7 cellular contexts compared by ENCODE assay signal in the genomic region with DNA sequence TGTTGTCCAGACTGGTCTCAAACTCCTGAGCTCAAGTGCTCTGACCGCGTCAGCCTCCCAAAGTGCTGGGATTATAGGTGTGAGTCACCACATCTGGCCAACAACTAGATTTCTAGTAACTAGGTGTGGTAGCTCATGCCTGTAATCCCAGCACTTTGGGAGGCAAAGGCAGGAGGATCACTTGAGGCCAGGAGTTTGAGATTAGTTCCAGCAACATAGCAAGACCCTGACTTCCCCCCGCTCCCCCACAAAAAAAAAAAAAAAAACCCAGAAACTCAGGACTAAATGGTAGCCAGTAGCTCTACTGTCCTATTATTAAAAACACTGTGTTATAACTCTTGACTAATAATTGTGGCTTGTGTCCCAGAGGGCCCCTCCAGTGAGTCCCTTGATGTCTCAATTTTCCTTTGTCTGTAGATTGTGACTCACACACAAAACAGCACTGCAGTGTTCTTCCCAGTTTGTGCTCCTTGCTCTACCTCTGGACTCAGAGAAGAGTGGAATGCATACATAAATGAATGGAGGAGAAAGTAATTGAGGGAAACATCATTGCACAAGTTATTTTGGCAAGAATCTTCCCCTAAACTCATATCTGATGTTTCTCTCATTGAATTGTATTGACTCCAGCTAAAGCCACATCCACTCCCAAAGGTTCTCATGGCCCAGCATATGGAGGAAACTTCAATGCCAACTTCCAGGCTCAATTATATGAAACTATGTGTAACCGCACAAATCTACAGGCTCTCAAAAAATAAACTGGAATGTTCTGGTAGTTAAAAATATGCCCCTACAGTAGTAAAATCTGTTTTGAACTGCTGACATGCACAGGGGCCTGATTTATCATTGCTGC. TPM values are rescaled to one million over a fixed set of nuclear protein-coding genes. Genes with fewer than 3 reads are reported as not detected.
A peak's percentile ranks its signal among the peaks of the same experiment; 100 is the strongest.
DNase-seq lines count a peak whose midpoint lies in the region; ATAC-seq lines count a peak whose summit lies in the region.

No MANE protein-coding gene starts in this region.

- H3K4me2 ChIP-seq in GM23248 (ENCODE audit: unreplicated experiment) = peak overlapping the region; percentile 31

- peaks cover 19% of the 10 kb centered on the region for H3K79me2 ChIP-seq in GM23248 (ENCODE audit: insufficient read depth)

- H3K27ac ChIP-seq in GM23248 = peak overlapping the region; percentile 73

- peaks cover 72% of the 10 kb centered on the region for H3K4me1 ChIP-seq in GM23248 (ENCODE audit: insufficient read depth)

- H3K9ac ChIP-seq in GM23248 = peak overlapping the region; percentile 29; the same call in 1 of the 2 replicates

- H3F3A ChIP-seq in GM23248 (ENCODE audit: insufficient read depth) = peaks cover 86% of the 10 kb centered on the region

- no peaks in the 10 kb centered on the region for H3K9me3 ChIP-seq in GM23248 (ENCODE audit: low read depth)

- ATAC-seq in GM18498 (IDR thresholded peaks at IDR 0.05; ENCODE audit: unreplicated experiment) (no peak), HG03457 (IDR thresholded peaks at IDR 0.05; ENCODE audit: unreplicated experiment) (no peak)

- no peak overlapping the region for H2AFZ ChIP-seq in GM23248

- DNase-seq in GM23248 (peak; percentile 98), RPMI7951 (ENCODE audit: low read depth) (peak; percentile 83), fibroblast of gingiva (ENCODE audit: low read depth) (peak; percentile 99), skeletal muscle cell (ENCODE audit: low read depth) (peak; percentile 80), activated gamma-delta T cell (lab: John Stamatoyannopoulos, UW) (no peak)

- H3K9me2 ChIP-seq in GM23248 (ENCODE audit: insufficient read depth) = no peaks in the 10 kb centered on the region

- no peaks in the 10 kb centered on the region for H3K27me3 ChIP-seq in GM23248 (replicated peaks; ENCODE audit: insufficient read depth)

- WGBS in GM23248 (ENCODE audit: low coverage in 1 of 2, low lambda C conversion rate in 2 of 2, missing lambda C conversion rate in 2 of 2), 2 experiments = 2% methylated on average over 4 of the region's 4 CpGs

- H3K36me3 ChIP-seq in GM23248 (ENCODE audit: low read depth) = peaks cover 28% of the 10 kb centered on the region

- H4K20me1 ChIP-seq in GM23248 (ENCODE audit: insufficient read depth) = peaks cover 42% of the 10 kb centered on the region

- in situ Hi-C loops in GM23248 (cut with MboI) = no loop called here

- H3K4me3 ChIP-seq in GM23248 = no peak overlapping the region
- H3K4me3 ChIP-seq in skeletal muscle cell (ENCODE audit: low read depth, low read length) = no peak overlapping the region

RNA-seq across cellular contexts. Expression of a gene that starts 8.8 kb away (rescaled TPM):
- 2,021 and 2,164 TPM in 2 replicates for total RNA-seq in GM23248 (2014; rRNA removed; shearing (Covaris generic))
- 1,100 and 1,151 TPM in 2 replicates for polyA plus RNA-seq in GM23248 (2016; fragmentation: Nextera tagmentation; extraction: Ambion mirVana)
- total RNA-seq in RPMI7951 (2014; rRNA removed; shearing (Covaris generic)) = 1,659 and 1,842 TPM in 2 replicates
